8 cellular contexts compared by ENCODE assay signal in genomic region chr3:47381317-47382157, GRCh38. TPM values are rescaled to one million over a fixed set of nuclear protein-coding genes. Genes with fewer than 3 reads are reported as not detected.
DNase-seq lines count a peak whose midpoint lies in the region; ATAC-seq and TF ChIP-seq lines count a peak whose summit lies in the region.

No MANE protein-coding gene starts in this region.

- peak overlapping the region; percentile 97 for H3K9ac ChIP-seq in mammary epithelial cell (ENCODE audit: insufficient read depth, low read length)

- H3K4me3 ChIP-seq in WI38 (ENCODE audit: low read depth, low read length) (peak overlapping the region; percentile 94), mammary epithelial cell (replicated peaks in 1 of 3; ENCODE audit: insufficient read depth in 1 of 3, low read depth in 2 of 3, low read length in 3 of 3) (peak overlapping the region; percentile 79 to 96 (median 86))

- H3K4me2 ChIP-seq in mammary epithelial cell (ENCODE audit: insufficient read depth, low read depth, low read length): peak overlapping the region; percentile 97

- peaks cover 70% of the 10 kb centered on the region for H3K79me2 ChIP-seq in mammary epithelial cell (ENCODE audit: insufficient read depth, low read length)

- dilution Hi-C loops in mammary epithelial cell (cut with HindIII; ENCODE audit: low sequenced_read_pairs): no loop called here

- CTCF ChIA-PET in mammary epithelial cell (lab: Charles Lee; ENCODE audit: low non-redundant PET): no interaction called here

- intact Hi-C loops in mammary epithelial cell (cut with micrococcal nuclease): loop anchor here (10.0 kb wide), 1 partner anchor 447 kb away; no protein-coding TSS in a partner anchor

- peaks cover 16% of the 10 kb centered on the region for H3K4me1 ChIP-seq in mammary epithelial cell (ENCODE audit: insufficient read depth, low read length)

- ATAC-seq in GM18502 (IDR thresholded peaks at IDR 0.05; ENCODE audit: poor library complexity, unreplicated experiment): peak; percentile 59
- peak; percentile 57 for ATAC-seq in HG02938 (IDR thresholded peaks at IDR 0.05; ENCODE audit: unreplicated experiment)

- TF ChIP-seq CTCF in 22Rv1 (IDR thresholded peaks at IDR 0.05) (no peak), WI38 (IDR thresholded peaks at IDR 0.05; ENCODE audit: low read depth, low read length) (no peak), mammary epithelial cell (conservative IDR thresholded peaks at IDR 0.05 in 1 of 2, IDR thresholded peaks at IDR 0.05 in 1 of 2; ENCODE audit: extremely low read depth in 1 of 2, insufficient read depth in 1 of 2, low read depth in 1 of 2, low read length in 2 of 2) (no peak)

- H2AFZ ChIP-seq in mammary epithelial cell (ENCODE audit: low read depth, low read length): peak overlapping the region; percentile 81

- 9% methylated on average over 14 of the region's 44 CpGs for WGBS in mammary epithelial cell (ENCODE audit: low coverage, missing lambda C conversion rate)

- no peaks in the 10 kb centered on the region for H3K27me3 ChIP-seq in mammary epithelial cell (ENCODE audit: insufficient read depth, low read length)

- H3K27ac ChIP-seq in 22Rv1: peak overlapping the region; percentile 98
- H3K27ac ChIP-seq in mammary epithelial cell (ENCODE audit: insufficient read depth, low read depth, low read length): peak overlapping the region; percentile 94

- no peaks in the 10 kb centered on the region for H3K9me3 ChIP-seq in mammary epithelial cell (replicated peaks; ENCODE audit: insufficient read depth, low read length)

- TSS peak; percentile 49 for BruUV-seq in mammary epithelial cell (replicated peaks; lab: Mats Ljungman, UMichigan)

- no peaks in the 10 kb centered on the region for H3K36me3 ChIP-seq in mammary epithelial cell (ENCODE audit: insufficient read depth, low read length)

- no peaks in the 10 kb centered on the region for H4K20me1 ChIP-seq in mammary epithelial cell (ENCODE audit: insufficient read depth, low read length)

- peak; percentile 58 for DNase-seq in NCI-H2029 treated with DMSO at 0.1 percent for 48 hours (lab: John Stamatoyannopoulos, UW)
- peak; percentile 88 for DNase-seq in mammary epithelial cell
- DNase-seq in iris pigment epithelial cell (ENCODE audit: low read depth): peak; percentile 89
- DNase-seq in stimulated activated CD4-positive, alpha-beta T cell treated with anti-CD3 and anti-CD28 coated beads, Interleukin-12 subunit alpha, Interleukin-12 subunit beta, amount 100 ng/mL, for 24 hours (ENCODE audit: low read depth in 2 of 2): peak; percentile 52 to 83

- in situ Hi-C loops in mammary epithelial cell (cut with MboI; ENCODE audit: low sequenced_read_pairs in 2 of 2): no loop called here

RNA-seq across cellular contexts. Expression of gene PTPN23, which starts 0.7 kb away (rescaled TPM):
- 10 to 100 TPM; 31.3 to 46.6 TPM for total RNA-seq in mammary epithelial cell
- 2.9 TPM for polyA plus RNA-seq in mammary epithelial cell
- 23.6 TPM for polyA minus RNA-seq in mammary epithelial cell

Comparison
In these comparisons a context has a peak if more than half of its experiments do, and no peak if none do; other contexts are left out.
1. Peak in every context shown above with its lines: DNase-seq, ATAC-seq, H3K4me3 ChIP-seq and H3K27ac ChIP-seq.